6 cellular contexts compared by ENCODE assay signal in genomic region chr7:12467837-12468236, GRCh38.
"Had no signal": no experiment of that assay in that cellular context is flagged by ENCODE, and none has a peak within 500 bp of the region (broad histone marks: within the 10 kb centered on the region; RNA-seq: fewer than 3 reads in every experiment).

No MANE protein-coding gene starts in this region.

- FAIRE-seq: GM12891, GM12892, GM18507, GM19239 had no signal

- DNase-seq: GDM1, GF-D8 had no signal
